In genomic region chr7:83271212-83272099, GRCh38 we compare ENCODE assay signal across 8 cellular contexts.
A peak's percentile ranks its signal among the peaks of the same experiment; 100 is the strongest.
DNase-seq lines count a peak whose midpoint lies in the region; ATAC-seq, FAIRE-seq and TF ChIP-seq lines count a peak whose summit lies in the region.

No MANE protein-coding gene starts in this region.

- no peak for FAIRE-seq in H1 (lab: Jason Lieb, UNC)
- no peak for FAIRE-seq in small intestine (lab: Jason Lieb, UNC)

- H3K4me1 ChIP-seq in H1 (replicated peaks in 1 of 4; ENCODE audit: control insufficient read depth in 3 of 4, insufficient read depth in 4 of 4, low read length in 3 of 4): no peaks in the 10 kb centered on the region
- H3K4me1 ChIP-seq in small intestine (ENCODE audit: control insufficient read depth in 2 of 2, insufficient read depth in 1 of 2, low read depth in 1 of 2, low read length in 1 of 2): no peaks in the 10 kb centered on the region
- no peaks in the 10 kb centered on the region for H3K4me1 ChIP-seq in suprapubic skin

- H3K4me2 ChIP-seq in H1 (ENCODE audit: insufficient read depth in 1 of 2, low read depth in 2 of 2, low read length in 2 of 2): no peak overlapping the region

- H3K79me2 ChIP-seq in H1 (ENCODE audit: control insufficient read depth in 1 of 2, insufficient read depth in 2 of 2, low read length in 2 of 2): no peaks in the 10 kb centered on the region

- no peaks in the 10 kb centered on the region for H3K23me2 ChIP-seq in H1 (ENCODE audit: low read depth, low read length)

- ATAC-seq in GM21786 (IDR thresholded peaks at IDR 0.05; ENCODE audit: unreplicated experiment): peak; percentile 54
- ATAC-seq in HG03108 (IDR thresholded peaks at IDR 0.05; ENCODE audit: unreplicated experiment): no peak

- H2AK5ac ChIP-seq in H1 (ENCODE audit: low read depth, low read length): no peak overlapping the region

- TF ChIP-seq POLR2A in H1 (IDR thresholded peaks at IDR 0.05; ENCODE audit: control extremely low read depth in 1 of 2, low read depth in 2 of 2, low read length in 2 of 2) (no peak), suprapubic skin (IDR thresholded peaks at IDR 0.05) (no peak), erythroblast (IDR thresholded peaks at IDR 0.05; ENCODE audit: low read length) (no peak)

- H3K79me1 ChIP-seq in H1 (ENCODE audit: low read depth, low read length): no peaks in the 10 kb centered on the region

- no peak overlapping the region for H2BK20ac ChIP-seq in H1 (ENCODE audit: low read length)

- TF ChIP-seq RAD21 in H1 (IDR thresholded peaks at IDR 0.05 in 1 of 2, conservative IDR thresholded peaks at IDR 0.05 in 1 of 2; ENCODE audit: low read depth in 2 of 2, low read length in 2 of 2): peak; percentile 79 to 81

- no peaks in the 10 kb centered on the region for H3K36me3 ChIP-seq in H1 (ENCODE audit: control insufficient read depth in 2 of 4, insufficient read depth in 4 of 4, low read length in 3 of 4)
- no peaks in the 10 kb centered on the region for H3K36me3 ChIP-seq in small intestine (ENCODE audit: control insufficient read depth in 2 of 2, insufficient read depth in 2 of 2, low read length in 2 of 2)
- no peaks in the 10 kb centered on the region for H3K36me3 ChIP-seq in suprapubic skin

- H4K20me1 ChIP-seq in H1 (replicated peaks in 1 of 2; ENCODE audit: control insufficient read depth in 1 of 2, insufficient read depth in 2 of 2, low read length in 2 of 2): no peaks in the 10 kb centered on the region

- H3K4me3 ChIP-seq in H1 (ENCODE audit: extremely low read depth in 1 of 4, insufficient read depth in 2 of 4, low read depth in 3 of 4, low read length in 4 of 4): no peak overlapping the region
- no peak overlapping the region for H3K4me3 ChIP-seq in small intestine (ENCODE audit: low read depth in 1 of 2, low read length in 2 of 2)
- H3K4me3 ChIP-seq in suprapubic skin: no peak overlapping the region

- no peak overlapping the region for H4K91ac ChIP-seq in H1 (replicated peaks; ENCODE audit: insufficient read length, low read length)

- DNase-seq in A172 (ENCODE audit: low spot score) (peak; percentile 40), NCI-H774 (lab: John Stamatoyannopoulos, UW) (peak; percentile 34), H1 (ENCODE audit: low read depth in 1 of 2, low spot score in 2 of 2) (no peak), small intestine (peak; percentile 58), suprapubic skin (ENCODE audit: low spot score in 2 of 2) (no peak), erythroblast (lab: John Stamatoyannopoulos, UW) (no peak)

- H3K9ac ChIP-seq in H1 (replicated peaks in 1 of 4; ENCODE audit: extremely low read depth in 1 of 4, low read depth in 3 of 4, low read length in 3 of 4): no peak overlapping the region

- TF ChIP-seq CTCF in H1 (IDR thresholded peaks at IDR 0.05; ENCODE audit: control extremely low read depth in 1 of 3, insufficient read depth in 1 of 3, low read depth in 1 of 3, low read length in 3 of 3) (peak; percentile 22 to 60 (median 58); a peak in 3 of 4 replicates), suprapubic skin (IDR thresholded peaks at IDR 0.05) (peak in 1 of 2 donors; percentile 5)

- POLR2A ChIA-PET in H1 (lab: Charles Lee; ENCODE audit: partially characterized antibody): no interaction called here

- no peak overlapping the region for H3K18ac ChIP-seq in H1 (ENCODE audit: extremely low read depth, low read length)

- no peak overlapping the region for H2BK12ac ChIP-seq in H1 (ENCODE audit: low read depth, low read length)

- H2BK15ac ChIP-seq in H1 (ENCODE audit: low read length): no peak overlapping the region

- H3K56ac ChIP-seq in H1 (replicated peaks; ENCODE audit: insufficient read length, low read depth, low read length): no peak overlapping the region

- no peak for TF ChIP-seq EP300 in H1 (IDR thresholded peaks at IDR 0.05; ENCODE audit: borderline replicate concordance in 1 of 2, low read depth in 2 of 2, low read length in 2 of 2)
- TF ChIP-seq EP300 in suprapubic skin (IDR thresholded peaks at IDR 0.05): no peak

- no peak overlapping the region for H2AFZ ChIP-seq in H1 (ENCODE audit: low read length)

- no peak overlapping the region for H3K4ac ChIP-seq in H1 (replicated peaks; ENCODE audit: insufficient read length, low read depth, low read length)

- H3K9me3 ChIP-seq in H1 (ENCODE audit: insufficient read depth in 2 of 2, low read depth in 1 of 2, low read length in 1 of 2): no peaks in the 10 kb centered on the region
- H3K9me3 ChIP-seq in small intestine (ENCODE audit: control insufficient read depth, low read depth): no peaks in the 10 kb centered on the region
- H3K9me3 ChIP-seq in suprapubic skin: no peaks in the 10 kb centered on the region

- WGBS in H1 (ENCODE audit: extremely low coverage in 1 of 2, insufficient coverage in 1 of 2, insufficient read length in 1 of 2, insufficient replicate concordance in 2 of 2, low coverage in 1 of 2, low lambda C conversion rate in 2 of 2, missing lambda C conversion rate in 1 of 2), 2 experiments: 83% methylated on average over 5 of the region's 5 CpGs; no CpG with 5 or more reads in 1 of the 2 experiments
- 59 to 74% (median 60%) methylated on average over 5 of the region's 5 CpGs for WGBS in small intestine, 3 donors
- WGBS in suprapubic skin: 68% methylated on average over 5 of the region's 5 CpGs

- H3K14ac ChIP-seq in H1 (ENCODE audit: insufficient read length): no peak overlapping the region

- H4K5ac ChIP-seq in H1 (ENCODE audit: insufficient read length, low read depth, low read length): no peak overlapping the region

- H3K27ac ChIP-seq in H1 (ENCODE audit: low read depth, low read length) (no peak overlapping the region), small intestine (ENCODE audit: low read depth in 1 of 2, low read length in 1 of 2) (no peak overlapping the region), suprapubic skin (no peak overlapping the region)

- H3K27me3 ChIP-seq in H1 (replicated peaks in 1 of 4; ENCODE audit: control insufficient read depth in 3 of 4, extremely low read depth in 1 of 4, insufficient read depth in 3 of 4, low read length in 3 of 4): no peaks in the 10 kb centered on the region
- H3K27me3 ChIP-seq in small intestine (ENCODE audit: control insufficient read depth in 2 of 2, insufficient read depth in 2 of 2, low read length in 2 of 2): no peaks in the 10 kb centered on the region
- H3K27me3 ChIP-seq in suprapubic skin: no peaks in the 10 kb centered on the region

- CTCF ChIA-PET in H1 (lab: Charles Lee; ENCODE audit: partially characterized antibody): interaction anchor here (0.6 to 2.2 kb wide), 18 partner anchors 11 to 561 kb away, joined by 3 to 13 read pairs (median 4); no protein-coding TSS in a partner anchor

- no peak overlapping the region for H2BK5ac ChIP-seq in H1 (ENCODE audit: low read depth, low read length)

- H3K23ac ChIP-seq in H1 (ENCODE audit: insufficient read length): no peak overlapping the region

- no peak overlapping the region for H2BK120ac ChIP-seq in H1 (replicated peaks; ENCODE audit: low read depth, low read length)

- no peak overlapping the region for H4K8ac ChIP-seq in H1 (ENCODE audit: extremely low read depth, insufficient read depth, low read length)

TF ChIP-seq in H1, 55 proteins besides CTCF, POLR2A, EP300 and RAD21:
- TF ChIP-seq HDAC6 (IDR thresholded peaks at IDR 0.05; ENCODE audit: low read depth, low read length) (no peak), GABPA (IDR thresholded peaks at IDR 0.05; ENCODE audit: borderline replicate concordance, insufficient read depth, low read length) (no peak), TEAD4 (IDR thresholded peaks at IDR 0.05; ENCODE audit: low read depth, low read length) (peak; percentile 45; the same call in 1 of the 2 replicates)

Comparison
In these comparisons a context has a peak if more than half of its experiments do, and no peak if none do; other contexts are left out.
1. DNase-seq: peak in A172 (single experiment), NCI-H774 (single experiment) and small intestine (single experiment); none in H1 (0 of 2), suprapubic skin (0 of 2) and erythroblast (0 of 2).